In the genomic region with DNA sequence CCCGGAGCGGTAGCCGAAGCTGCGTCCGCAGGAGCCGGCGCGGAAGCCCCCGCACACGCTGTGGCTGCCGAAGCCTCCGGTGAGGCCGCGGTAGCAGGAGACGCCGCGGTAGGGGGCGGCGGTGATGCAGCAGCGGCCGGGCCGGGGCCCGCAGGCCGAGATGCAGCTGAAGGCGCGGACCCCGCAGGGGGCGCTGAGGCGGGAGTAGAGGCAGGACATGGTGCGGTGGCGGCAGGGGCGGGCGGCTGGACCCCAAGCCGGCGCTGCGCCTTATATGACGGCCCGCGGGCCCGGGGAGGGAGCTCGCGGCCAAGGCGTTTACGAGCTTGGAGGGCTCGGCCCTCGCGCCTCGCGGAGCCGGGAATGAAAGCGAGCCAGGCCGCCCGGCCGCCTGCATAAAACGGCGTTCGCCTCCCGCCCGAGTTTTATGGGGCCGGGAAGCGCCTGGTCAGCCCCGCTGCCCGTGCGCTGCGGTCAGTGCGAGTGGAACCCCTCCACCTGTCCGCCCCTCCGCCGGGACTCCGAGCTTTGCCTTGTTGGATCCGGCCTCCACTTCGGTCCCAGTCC, we compare ENCODE assay signal across 12 cellular contexts. TPM values are rescaled to one million over a fixed set of nuclear protein-coding genes. Genes with fewer than 3 reads are reported as not detected.
DNase-seq lines count a peak whose midpoint lies in the region; ATAC-seq and TF ChIP-seq lines count a peak whose summit lies in the region.
"Had no signal": no experiment of that assay in that cellular context is flagged by ENCODE, and none has a peak within 500 bp of the region (broad histone marks: within the 10 kb centered on the region; RNA-seq: fewer than 3 reads in every experiment).

No MANE protein-coding gene starts in this region.

- DNase-seq in heart right ventricle (peak in 1 of 2 donors; percentile 33), cardiac septum (ENCODE audit: low spot score) (no peak), fibroblast of lung (ENCODE audit: low read depth in 2 of 2) (peak; percentile 36 to 47), mesendoderm (peak; percentile 48), aorta (peak in 1 of 2 donors; percentile 84), NOMO-1 (lab: John Stamatoyannopoulos, UW; ENCODE audit: unreplicated experiment in 2 of 2) (no peak)
- no peak for DNase-seq in activated CD8-positive, alpha-beta memory T cell treated with anti-CD3 and anti-CD28 coated beads, Interleukin-2, amount 50 U/mL, for 48 hours
- DNase-seq: ACHN, DND-41, RPMI8226 had no signal

- H3K56ac ChIP-seq in mesendoderm (ENCODE audit: low read length): peak overlapping the region; percentile 40

- no peaks in the 10 kb centered on the region for H3K79me1 ChIP-seq in mesendoderm (ENCODE audit: low read length)

- H3K36me3 ChIP-seq in heart right ventricle (no peaks in the 10 kb centered on the region), fibroblast of lung (ENCODE audit: control insufficient read depth, insufficient read depth, low read length) (no peaks in the 10 kb centered on the region), mesendoderm (ENCODE audit: control insufficient read depth, insufficient read depth, low read length) (no peaks in the 10 kb centered on the region), aorta (ENCODE audit: control insufficient read depth in 1 of 2, insufficient read depth in 2 of 2, low read length in 1 of 2) (no peaks in the 10 kb centered on the region)

- H4K8ac ChIP-seq in mesendoderm (ENCODE audit: low read depth, low read length): no peak overlapping the region

- no peak overlapping the region for H3K4ac ChIP-seq in mesendoderm (ENCODE audit: low read depth, low read length)

- H2BK15ac ChIP-seq in mesendoderm (replicated peaks; ENCODE audit: low read depth): no peak overlapping the region

- H3K27me3 ChIP-seq in heart right ventricle (peaks cover 16 to 99% (median 81%) of the 10 kb centered on the region in 7 donors), fibroblast of lung (ENCODE audit: control insufficient read depth, insufficient read depth, low read length) (peaks cover 31% of the 10 kb centered on the region), mesendoderm (ENCODE audit: insufficient read depth, low read length, poor library complexity) (peaks cover 10% of the 10 kb centered on the region), aorta (ENCODE audit: control insufficient read depth in 1 of 2, insufficient read depth in 2 of 2, low read length in 1 of 2) (no peaks in the 10 kb centered on the region)

- H4K20me1 ChIP-seq in fibroblast of lung (ENCODE audit: control insufficient read depth, extremely low read depth, insufficient read depth, low read length): no peaks in the 10 kb centered on the region

- 6 to 7% methylated on average over 54 to 72 of the region's 72 CpGs for WGBS in heart right ventricle, 2 donors
- no CpG with 5 or more reads among the region's 72 CpGs for WGBS in mesendoderm (ENCODE audit: extremely low coverage, insufficient coverage, low lambda C conversion rate)
- 3 to 6% methylated on average over 37 to 72 of the region's 72 CpGs for WGBS in aorta, 2 donors

- intact Hi-C loops in heart right ventricle (cut with DNase I) (no loop called here), cardiac septum (cut with DNase I) (no loop called here), aorta (cut with DNase I) (no loop called here)

- H3K23ac ChIP-seq in mesendoderm (ENCODE audit: low read length): no peak overlapping the region

- H2BK120ac ChIP-seq in mesendoderm (ENCODE audit: low read depth, low read length): no peak overlapping the region

- H2AFZ ChIP-seq in fibroblast of lung (ENCODE audit: low read length): no peak overlapping the region

- H3K27ac ChIP-seq in heart right ventricle (no peak overlapping the region), fibroblast of lung (ENCODE audit: insufficient read depth, low read length) (no peak overlapping the region), mesendoderm (ENCODE audit: low read depth, low read length) (no peak overlapping the region), aorta (ENCODE audit: low read depth in 1 of 2, low read length in 2 of 2) (no peak overlapping the region)

- ATAC-seq in heart right ventricle (peak in 3 of 8 donors; percentile 22 to 46 (median 37)), aorta (ENCODE audit: low FRiP score) (peak; percentile 13), GM18505 (IDR thresholded peaks at IDR 0.05; ENCODE audit: unreplicated experiment) (no peak)

- H3K4me2 ChIP-seq in fibroblast of lung (ENCODE audit: extremely low read depth, insufficient read depth, low read length) (peak overlapping the region; percentile 35), mesendoderm (ENCODE audit: low read length) (peak overlapping the region; percentile 29)

- no peak overlapping the region for H2BK5ac ChIP-seq in mesendoderm (ENCODE audit: low read length)

- H3K4me3 ChIP-seq in heart right ventricle: peak overlapping the region in 6 of 10 donors; percentile 5 to 27 (median 20)
- H3K4me3 ChIP-seq in fibroblast of lung (replicated peaks in 1 of 4; ENCODE audit: control extremely low read depth in 1 of 4, insufficient read depth in 1 of 4, low read depth in 3 of 4, low read length in 4 of 4): peak overlapping the region in 1 of 4 experiments; percentile 14
- no peak overlapping the region for H3K4me3 ChIP-seq in mesendoderm (ENCODE audit: low read length)
- no peak overlapping the region for H3K4me3 ChIP-seq in aorta (ENCODE audit: low read length in 2 of 2)

- H4K5ac ChIP-seq in mesendoderm (ENCODE audit: low read length): no peak overlapping the region

- TF ChIP-seq CTCF in heart right ventricle (IDR thresholded peaks at IDR 0.05) (peak in 1 of 9 donors; percentile 14), fibroblast of lung (conservative IDR thresholded peaks at IDR 0.05 in 1 of 2, IDR thresholded peaks at IDR 0.05 in 1 of 2; ENCODE audit: low read depth in 1 of 2, low read length in 2 of 2) (no peak)

- TF ChIP-seq POLR2A in GM18505 (IDR thresholded peaks at IDR 0.05; ENCODE audit: borderline replicate concordance, extremely low read depth, insufficient read depth, insufficient read length): no peak

- H3K18ac ChIP-seq in mesendoderm (ENCODE audit: low read length): no peak overlapping the region

- H3K4me1 ChIP-seq in heart right ventricle (peaks cover 5 to 9% (median 6%) of the 10 kb centered on the region in 9 donors), fibroblast of lung (ENCODE audit: control insufficient read depth, extremely low read depth, insufficient read depth, low read length) (no peaks in the 10 kb centered on the region), mesendoderm (ENCODE audit: control insufficient read depth, low read depth, low read length) (no peaks in the 10 kb centered on the region), aorta (ENCODE audit: control insufficient read depth in 1 of 2, insufficient read depth in 2 of 2, low read length in 2 of 2) (no peaks in the 10 kb centered on the region)

- H3K79me2 ChIP-seq in fibroblast of lung (ENCODE audit: control insufficient read depth, insufficient read depth, low read length) (no peaks in the 10 kb centered on the region), mesendoderm (ENCODE audit: control insufficient read depth, insufficient read depth, low read length) (no peaks in the 10 kb centered on the region)

- H3K9ac ChIP-seq in fibroblast of lung (ENCODE audit: insufficient read depth, low read length): no peak overlapping the region
- no peak overlapping the region for H3K9ac ChIP-seq in mesendoderm (ENCODE audit: low read length)

- H3K9me3 ChIP-seq in heart right ventricle: no peaks in the 10 kb centered on the region
- no peaks in the 10 kb centered on the region for H3K9me3 ChIP-seq in fibroblast of lung (ENCODE audit: control insufficient read depth, insufficient read depth, low read depth, low read length)
- no peaks in the 10 kb centered on the region for H3K9me3 ChIP-seq in aorta (ENCODE audit: control insufficient read depth, low read length)

- H2AK5ac ChIP-seq in mesendoderm (ENCODE audit: low read length): no peak overlapping the region

RNA-seq across cellular contexts. Expression of a gene that starts 16.0 kb away (rescaled TPM):
- total RNA-seq in heart right ventricle: under 1 TPM in 1 of 10 donors, not detected in 9; 0.19 TPM
- polyA plus RNA-seq in heart right ventricle: under 1 TPM in 1 of 2 donors, not detected in 1; 0.01 TPM
- not detected for total RNA-seq in cardiac septum
- 0.17 TPM in 1 of 2 replicates, not detected in the other for total RNA-seq in fibroblast of lung
- polyA plus RNA-seq in fibroblast of lung: 0.02 TPM in 1 of 2 replicates, not detected in the other
- not detected in 2 replicates for polyA plus RNA-seq in fibroblast of lung (2012)
- not detected in 2 replicates for polyA minus RNA-seq in fibroblast of lung (ENCODE audit: low replicate concordance)
- polyA plus RNA-seq in mesendoderm (2013, experiment 1 of 2): 0.01 TPM
- 0.03 TPM for polyA plus RNA-seq in mesendoderm (2013, experiment 2 of 2)
- total RNA-seq in aorta: under 1 TPM; 0.39 to 0.45 TPM
- polyA plus RNA-seq in aorta: 1 to 10 TPM; 2.1 to 3.2 TPM
- total RNA-seq: urinary bladder had no signal

RNA-seq across cellular contexts. Expression of a gene that starts 25.4 kb away (rescaled TPM):
- total RNA-seq in heart right ventricle: 10 to 100 TPM in 1 of 10 donors, 1 to 10 TPM in 4, under 1 TPM in 2, not detected in 3; 0.59 to 10.8 (median 2.3) TPM
- polyA plus RNA-seq in heart right ventricle: 1 to 10 TPM in 1 of 2 donors, under 1 TPM in 1; 0.88 to 1.4 TPM
- total RNA-seq in cardiac septum: 1.2 TPM
- total RNA-seq in fibroblast of lung: 3.1 and 3.5 TPM in 2 replicates
- polyA plus RNA-seq in fibroblast of lung: 3.1 and 8.6 TPM in 2 replicates
- 2.6 and 11.8 TPM in 2 replicates for polyA plus RNA-seq in fibroblast of lung (2012)
- polyA minus RNA-seq in fibroblast of lung (ENCODE audit: low replicate concordance): 25.5 and 29.2 TPM in 2 replicates
- polyA plus RNA-seq in mesendoderm (2013, experiment 1 of 2): 0.83 TPM
- 0.88 TPM for polyA plus RNA-seq in mesendoderm (2013, experiment 2 of 2)
- total RNA-seq in aorta: 10 to 100 TPM in 1 of 2 donors, 1 to 10 TPM in 1; 8.7 to 17.3 TPM
- polyA plus RNA-seq in aorta: 100 to 1,000 TPM in 1 of 2 donors, 10 to 100 TPM in 1; 82.6 to 110 TPM

RNA-seq across cellular contexts. Expression of a gene that starts 32.9 kb away (rescaled TPM):
- not detected for total RNA-seq in heart right ventricle
- polyA plus RNA-seq in heart right ventricle: not detected
- total RNA-seq in cardiac septum: not detected
- not detected in 2 replicates for total RNA-seq in fibroblast of lung
- not detected in 2 replicates for polyA plus RNA-seq in fibroblast of lung
- not detected in 2 replicates for polyA plus RNA-seq in fibroblast of lung (2012)
- not detected in 2 replicates for polyA minus RNA-seq in fibroblast of lung (ENCODE audit: low replicate concordance)
- not detected for polyA plus RNA-seq in mesendoderm (2013, experiment 1 of 2)
- polyA plus RNA-seq in mesendoderm (2013, experiment 2 of 2): not detected
- under 1 TPM in 1 of 2 donors, not detected in 1; 0.45 TPM for total RNA-seq in aorta
- 1 to 10 TPM in 1 of 2 donors, not detected in 1; 2.9 TPM for polyA plus RNA-seq in aorta
- total RNA-seq: urinary bladder had no signal
- polyA plus RNA-seq: urinary bladder had no signal

Comparison
In these comparisons a context has a peak if more than half of its experiments do, and no peak if none do; other contexts are left out.
1. DNase-seq: peak in fibroblast of lung (2 of 2) and mesendoderm (single experiment); none in cardiac septum (single experiment), NOMO-1 (0 of 2) and activated CD8-positive, alpha-beta memory T cell treated with anti-CD3 and anti-CD28 coated beads, Interleukin-2, amount 50 U/mL, for 48 hours (single experiment).
2. H3K4me3 ChIP-seq: peak in heart right ventricle (6 of 10); none in mesendoderm (single experiment) and aorta (0 of 2).